In genomic region chr11:6357222-6357621, GRCh38 we compare ENCODE assay signal across 10 cellular contexts. TPM values are rescaled to one million over a fixed set of nuclear protein-coding genes. Genes with fewer than 3 reads are reported as not detected.
DNase-seq lines count a peak whose midpoint lies in the region; TF ChIP-seq lines count a peak whose summit lies in the region.
"Had no signal": no experiment of that assay in that cellular context is flagged by ENCODE, and none has a peak within 500 bp of the region (broad histone marks: within the 10 kb centered on the region; RNA-seq: fewer than 3 reads in every experiment).

No MANE protein-coding gene starts in this region.

- in situ Hi-C loops in transverse colon (cut with MboI; ENCODE audit: low pct_ligation_motif_present in 1 of 4, low pct_unique_long_range_greater_than_20kb in 1 of 4, low sequenced_read_pairs in 3 of 4), result loop anchor here in 2 of 4 donors (10.0 kb wide), 1 partner anchor 332 kb away; no protein-coding TSS in a partner anchor

- TF ChIP-seq EP300 in transverse colon (IDR thresholded peaks at IDR 0.05; ENCODE audit: low read depth), result no peak

- DNase-seq in activated T-cell treated with anti-CD3 and anti-CD28 coated beads for 48 hours (ENCODE audit: low read depth) (peak; percentile 50), activated T-cell treated with anti-CD3 and anti-CD28 coated beads for 4 hours (no peak), amniotic stem cell (lab: John Stamatoyannopoulos, UW) (peak; percentile 90), kidney epithelial cell (ENCODE audit: low read depth) (peak; percentile 62), transverse colon (peak; percentile 24), RPMI8226 (no peak), DMS114 treated with DMSO at 0.1 percent for 48 hours (lab: John Stamatoyannopoulos, UW; ENCODE audit: unreplicated experiment) (no peak), NCI-H1417 (lab: John Stamatoyannopoulos, UW) (no peak)
- DNase-seq: Caco-2, NCI-H1694 treated with DMSO at 0.1 percent for 48 hours had no signal

- intact Hi-C loops in transverse colon (cut with DNase I; ENCODE audit: low total_unique reads), result loop anchor here (2.0 kb wide), 1 partner anchor 48 kb away; no protein-coding TSS in a partner anchor

- H3K36me3 ChIP-seq in kidney epithelial cell (ENCODE audit: control insufficient read depth, insufficient read depth, low read length) (no peaks in the 10 kb centered on the region), transverse colon (no peaks in the 10 kb centered on the region)

- peaks cover 0 to 8% (median 0%) of the 10 kb centered on the region in 4 donors for H3K4me1 ChIP-seq in transverse colon

- no peak for TF ChIP-seq CTCF in kidney epithelial cell (IDR thresholded peaks at IDR 0.05; ENCODE audit: insufficient read depth, low read length, poor library complexity, severe bottlenecking)
- TF ChIP-seq CTCF in transverse colon (IDR thresholded peaks at IDR 0.05), result no peak

- H3K27ac ChIP-seq in transverse colon, result peak overlapping the region; percentile 15 to 59 (median 44)

- no peak overlapping the region for H3K4me3 ChIP-seq in kidney epithelial cell (ENCODE audit: low read depth, low read length)
- H3K4me3 ChIP-seq in transverse colon, result no peak overlapping the region

- no peaks in the 10 kb centered on the region for H3K9me3 ChIP-seq in transverse colon
- H3K9me3 ChIP-seq: Caco-2 had no signal

- no peak for TF ChIP-seq POLR2A in transverse colon (IDR thresholded peaks at IDR 0.05)

- 33 to 51% methylated on average over 4 to 9 of the region's 9 CpGs for WGBS in transverse colon (ENCODE audit: low coverage in 1 of 2), 2 donors

- H3K27me3 ChIP-seq in kidney epithelial cell (ENCODE audit: control insufficient read depth, insufficient read depth, low read length) (no peaks in the 10 kb centered on the region), transverse colon (no peaks in the 10 kb centered on the region)

RNA-seq across cellular contexts. Expression of gene SMPD1, which starts 33.1 kb away (rescaled TPM):
- total RNA-seq in kidney epithelial cell (25.7 and 28.4 TPM in 2 replicates), transverse colon (10 to 100 TPM; 27.7 to 67.0 (median 43.2) TPM)

RNA-seq across cellular contexts. Expression of gene CAVIN3, which starts 36.9 kb away (rescaled TPM):
- total RNA-seq in kidney epithelial cell, result 93.7 and 119 TPM in 2 replicates
- 100 to 1,000 TPM in 1 of 4 donors, 10 to 100 TPM in 2, 1 to 10 TPM in 1; 8.2 to 124 (median 31.0) TPM for total RNA-seq in transverse colon

Comparison
In these comparisons a context has a peak if more than half of its experiments do, and no peak if none do; other contexts are left out.
1. DNase-seq: peak in activated T-cell treated with anti-CD3 and anti-CD28 coated beads for 48 hours (single experiment), amniotic stem cell (single experiment), kidney epithelial cell (single experiment) and transverse colon (single experiment); none in activated T-cell treated with anti-CD3 and anti-CD28 coated beads for 4 hours (single experiment), RPMI8226 (single experiment), DMS114 treated with DMSO at 0.1 percent for 48 hours (single experiment) and NCI-H1417 (0 of 3).